Comparison of ENCODE assay signal across 19 cellular contexts in genomic region chr1:101060992-101061391, GRCh38. TPM values are rescaled to one million over a fixed set of nuclear protein-coding genes. Genes with fewer than 3 reads are reported as not detected.
DNase-seq lines count a peak whose midpoint lies in the region; ATAC-seq and TF ChIP-seq lines count a peak whose summit lies in the region.
"Had no signal": no experiment of that assay in that cellular context is flagged by ENCODE, and none has a peak within 500 bp of the region (broad histone marks: within the 10 kb centered on the region; RNA-seq: fewer than 3 reads in every experiment).

No MANE protein-coding gene starts in this region.

- WGBS in testis, 2 donors: 100% methylated on average over 1 of the region's 1 CpG
- WGBS in lower leg skin, 2 donors: 97% methylated on average over 1 of the region's 1 CpG

- no peaks in the 10 kb centered on the region for H3K9me3 Mint-ChIP-seq in activated T-helper 17 cell treated with anti-CD3 and anti-CD28 coated beads, Interleukin-2, amount 50 U/mL, for 72 hours

- H3K27ac Mint-ChIP-seq in activated T-helper 17 cell treated with anti-CD3 and anti-CD28 coated beads, Interleukin-2, amount 50 U/mL, for 72 hours: no peak overlapping the region
- H3K27ac Mint-ChIP-seq: mesothelial cell of epicardium had no signal

- no peaks in the 10 kb centered on the region for H3K27me3 ChIP-seq in GM06990 (replicated peaks; ENCODE audit: control insufficient read depth, insufficient read depth, low read length)
- no peaks in the 10 kb centered on the region for H3K27me3 ChIP-seq in testis
- H3K27me3 ChIP-seq: breast epithelium, Peyer's patch, spleen had no signal

- ATAC-seq in GM19351 (IDR thresholded peaks at IDR 0.05; ENCODE audit: unreplicated experiment) (peak; percentile 81), HG02884 (IDR thresholded peaks at IDR 0.05; ENCODE audit: unreplicated experiment) (peak; percentile 78), HG03558 (IDR thresholded peaks at IDR 0.05; ENCODE audit: extremely low read depth, unreplicated experiment) (peak; percentile 62)
- no peak for ATAC-seq in activated T-helper 17 cell treated with anti-CD3 and anti-CD28 coated beads, Interleukin-2, amount 50 U/mL, for 72 hours (replicated peaks)
- ATAC-seq: A549 had no signal

- DNase-seq in GM06990 (ENCODE audit: extremely low read depth, insufficient read length): peak; percentile 38
- DNase-seq in testis: no peak
- no peak for DNase-seq in lower leg skin (ENCODE audit: low spot score in 2 of 2)
- no peak for DNase-seq in GM19238 (ENCODE audit: insufficient read length, low spot score)
- DNase-seq: activated naive CD4-positive, alpha-beta T cell treated with anti-CD3 and anti-CD28 coated beads, Interleukin-2, amount 50 U/mL, for 16 hours; effector memory CD4-positive, alpha-beta T cell; Kasumi-1; NCI-H1694 treated with DMSO at 0.1 percent for 48 hours; NCI-H526 treated with DMSO at 0.1 percent for 48 hours; Peyer's patch; spleen; substantia nigra had no signal

- H3K4me3 ChIP-seq in GM06990 (replicated peaks; ENCODE audit: low read depth, low read length): no peak overlapping the region
- no peak overlapping the region for H3K4me3 ChIP-seq in testis
- no peak overlapping the region for H3K4me3 ChIP-seq in lower leg skin (ENCODE audit: low read depth, poor library complexity, severe bottlenecking)
- H3K4me3 ChIP-seq: A549, breast epithelium, Peyer's patch, spleen had no signal

- H3K36me3 ChIP-seq in GM06990 (ENCODE audit: control insufficient read depth, insufficient read depth, low read length) (no peaks in the 10 kb centered on the region), testis (ENCODE audit: low read depth, missing control alignments) (no peaks in the 10 kb centered on the region)
- H3K36me3 ChIP-seq: breast epithelium, Peyer's patch, spleen had no signal

- no peaks in the 10 kb centered on the region for H3K9me3 ChIP-seq in testis
- H3K9me3 ChIP-seq: A549, breast epithelium, Peyer's patch, spleen had no signal

- H3K4me1 ChIP-seq in testis: no peaks in the 10 kb centered on the region
- H3K4me1 ChIP-seq: A549, breast epithelium, Peyer's patch had no signal

- H3K27ac ChIP-seq in testis: no peak overlapping the region
- H3K27ac ChIP-seq: A549, breast epithelium, Peyer's patch, spleen had no signal

- TF ChIP-seq POLR2A in testis (IDR thresholded peaks at IDR 0.05) (no peak), lower leg skin (IDR thresholded peaks at IDR 0.05) (no peak)

- no peak for TF ChIP-seq CTCF in GM06990 (IDR thresholded peaks at IDR 0.05; ENCODE audit: insufficient read depth, low read length, poor library complexity, severe bottlenecking)
- no peak for TF ChIP-seq CTCF in testis (IDR thresholded peaks at IDR 0.05)
- TF ChIP-seq CTCF in lower leg skin (IDR thresholded peaks at IDR 0.05): no peak

- H3K4me3 Mint-ChIP-seq in activated T-helper 17 cell treated with anti-CD3 and anti-CD28 coated beads, Interleukin-2, amount 50 U/mL, for 72 hours: no peak overlapping the region
- H3K4me3 Mint-ChIP-seq: mesothelial cell of epicardium had no signal

- intact Hi-C loops in testis (cut with DNase I; ENCODE audit: low total_unique reads): no loop called here
- intact Hi-C loops in lower leg skin (cut with DNase I; ENCODE audit: low total_unique reads): no loop called here

- peaks cover 4% of the 10 kb centered on the region for H3K36me3 Mint-ChIP-seq in activated T-helper 17 cell treated with anti-CD3 and anti-CD28 coated beads, Interleukin-2, amount 50 U/mL, for 72 hours (ENCODE audit: low read depth)

- no peaks in the 10 kb centered on the region for H3K27me3 Mint-ChIP-seq in activated T-helper 17 cell treated with anti-CD3 and anti-CD28 coated beads, Interleukin-2, amount 50 U/mL, for 72 hours

- peaks cover 4% of the 10 kb centered on the region for H3K4me1 Mint-ChIP-seq in activated T-helper 17 cell treated with anti-CD3 and anti-CD28 coated beads, Interleukin-2, amount 50 U/mL, for 72 hours

RNA-seq across cellular contexts. Expression of gene DPH5, which starts 35.4 kb away (rescaled TPM):
- 10 to 100 TPM; 18.2 to 26.9 TPM for total RNA-seq in testis
- 25.2 TPM for polyA plus RNA-seq in testis (ENCODE audit: insufficient read depth, low read depth, low replicate concordance)
- 10 to 100 TPM; 12.8 to 23.0 (median 15.5) TPM for total RNA-seq in lower leg skin
- 10 to 100 TPM; 18.4 to 42.8 TPM for total RNA-seq in activated T-helper 17 cell treated with anti-CD3 and anti-CD28 coated beads, Interleukin-2, amount 50 U/mL, for 72 hours
